ENCODE assay signal across 2 cellular contexts in genomic region chr17:50053654-50053960, GRCh38.
A peak's percentile ranks its signal among the peaks of the same experiment; 100 is the strongest.
TF ChIP-seq lines count a peak whose summit lies in the region.

No MANE protein-coding gene starts in this region.

TF ChIP-seq in PFSK-1, 5 proteins besides CTCF, POLR2A, EP300 and RAD21:
- TF ChIP-seq SIN3A (IDR thresholded peaks at IDR 0.05; ENCODE audit: borderline replicate concordance, insufficient read depth, low read length), result 0 out of 2 replicates have a peak, but pooled peaks have one; percentile 25
- no peak for TF ChIP-seq FOXP2 (optimal IDR thresholded peaks at IDR 0.05; ENCODE audit: borderline replicate concordance, extremely low read depth, extremely low read length, insufficient read depth)
- no peak for TF ChIP-seq TAF1 (IDR thresholded peaks at IDR 0.05; ENCODE audit: borderline replicate concordance, insufficient read depth, low read length)

TF ChIP-seq in endothelial cell of umbilical vein, 7 proteins besides CTCF, POLR2A, EP300 and RAD21:
- no peak for TF ChIP-seq FOS (IDR thresholded peaks at IDR 0.05; ENCODE audit: borderline replicate concordance, insufficient read depth, low read length)
- no peak for TF ChIP-seq JUN (IDR thresholded peaks at IDR 0.05; ENCODE audit: borderline replicate concordance, insufficient read depth, insufficient read length, low read depth)
- TF ChIP-seq EZH2 (IDR thresholded peaks at IDR 0.05; ENCODE audit: borderline replicate concordance, low read depth, low read length, severe bottlenecking), result no peak
- no peak for TF ChIP-seq GATA2 (IDR thresholded peaks at IDR 0.05; ENCODE audit: insufficient read depth, insufficient read length, low read depth, low read length)
